27 cellular contexts compared by ENCODE assay signal in the genomic region with DNA sequence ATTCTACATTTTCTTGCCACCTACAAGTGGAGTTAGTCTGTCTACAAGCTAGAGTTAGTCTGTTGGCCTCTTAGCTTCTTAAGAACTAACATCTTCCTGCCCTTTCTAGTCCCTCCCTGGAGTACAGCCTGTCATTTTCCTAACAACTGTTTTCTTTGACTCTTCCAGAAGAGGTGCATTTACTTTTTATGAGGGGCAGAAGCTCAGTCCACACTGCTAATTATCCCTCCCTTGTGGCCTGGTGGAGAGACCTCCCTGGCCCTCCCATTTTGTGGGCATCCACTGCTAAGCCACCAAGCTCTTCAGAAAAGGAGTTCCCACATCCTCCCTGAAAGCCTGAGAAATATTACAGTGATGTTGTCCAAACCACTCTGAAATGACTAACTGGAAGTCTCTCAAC. TPM values are rescaled to one million over a fixed set of nuclear protein-coding genes. Genes with fewer than 3 reads are reported as not detected.
"Had no signal": no experiment of that assay in that cellular context is flagged by ENCODE, and none has a peak within 500 bp of the region (broad histone marks: within the 10 kb centered on the region; RNA-seq: fewer than 3 reads in every experiment).

No MANE protein-coding gene starts in this region.

- H3K27ac Mint-ChIP-seq: activated B cell treated with CpG ODN at 0.5 μM for 24 hours; activated CD4-positive, alpha-beta T cell treated with anti-CD3 and anti-CD28 coated beads for 36 hours; activated naive CD8-positive, alpha-beta T cell treated with anti-CD3 and anti-CD28 coated beads, Interleukin-2, amount 10 ng/mL, durations not matched to agents 7 days and 5 days; memory B cell; nephron; progenitor cell of endocrine pancreas; T-helper 1 cell treated with Interleukin-12 subunit alpha and Interleukin-12 subunit beta and Interleukin-4 antibody, amounts not matched to agents 30 μg/mL and 1 μg/mL, for 36 hours had no signal

- H3K4me3 Mint-ChIP-seq: activated B cell treated with CpG ODN at 0.5 μM for 24 hours; activated CD4-positive, alpha-beta T cell treated with anti-CD3 and anti-CD28 coated beads for 36 hours; activated naive CD8-positive, alpha-beta T cell treated with anti-CD3 and anti-CD28 coated beads, Interleukin-2, amount 10 ng/mL, durations not matched to agents 7 days and 5 days; memory B cell; nephron; T-helper 1 cell treated with Interleukin-12 subunit alpha and Interleukin-12 subunit beta and Interleukin-4 antibody, amounts not matched to agents 30 μg/mL and 1 μg/mL, for 36 hours had no signal

- H3K4me3 ChIP-seq: body of pancreas, esophagus squamous epithelium, gastrocnemius medialis, sigmoid colon, spleen, thyroid gland had no signal

- H3K27me3 ChIP-seq: body of pancreas, gastrocnemius medialis, sigmoid colon, thyroid gland had no signal

- H3K27ac ChIP-seq: body of pancreas, esophagus squamous epithelium, gastrocnemius medialis, sigmoid colon, thyroid gland had no signal

- ATAC-seq: activated CD4-positive, alpha-beta T cell treated with anti-CD3 and anti-CD28 coated beads for 36 hours; body of pancreas; gastrocnemius medialis; left ventricle myocardium superior had no signal

- H3K9me3 Mint-ChIP-seq: activated B cell treated with CpG ODN at 0.5 μM for 24 hours; activated naive CD8-positive, alpha-beta T cell treated with anti-CD3 and anti-CD28 coated beads, Interleukin-2, amount 10 ng/mL, durations not matched to agents 7 days and 5 days; nephron; T-helper 1 cell treated with Interleukin-12 subunit alpha and Interleukin-12 subunit beta and Interleukin-4 antibody, amounts not matched to agents 30 μg/mL and 1 μg/mL, for 36 hours had no signal

- H3K4me1 ChIP-seq: body of pancreas, gastrocnemius medialis, spleen, thyroid gland had no signal

- H3K36me3 ChIP-seq: gastrocnemius medialis, spleen, thyroid gland had no signal

- DNase-seq: activated B cell treated with CpG ODN at 0.5 μM for 24 hours; activated CD4-positive, alpha-beta T cell treated with anti-CD3 and anti-CD28 coated beads for 36 hours; activated CD4-positive, alpha-beta T cell treated with anti-CD3 and anti-CD28 coated beads, Interleukin-2, amount 50 U/mL, for 48 hours; activated naive CD4-positive, alpha-beta T cell treated with Interleukin-2 at 50 U/mL for 16 hours; activated naive CD8-positive, alpha-beta T cell treated with anti-CD3 and anti-CD28 coated beads, Interleukin-2, amount 10 ng/mL, durations not matched to agents 7 days and 5 days; activated T-cell treated with anti-CD3 and anti-CD28 coated beads, Interleukin-2, amount 50 U/mL, for 48 hours; amniotic stem cell; body of pancreas; caudate nucleus; effector CD8-positive, alpha-beta T cell; esophagus squamous epithelium; gastrocnemius medialis; head of caudate nucleus; hypothalamus; left ventricle myocardium superior; occipital lobe; retina; sigmoid colon; spleen; stimulated activated CD4-positive, alpha-beta T cell treated with anti-CD3 and anti-CD28 coated beads, Interleukin-4, amount 100 ng/mL, for 1 hour; stimulated activated naive CD4-positive, alpha-beta T cell; T1000; thyroid gland had no signal

- H3K27me3 Mint-ChIP-seq: progenitor cell of endocrine pancreas had no signal

- H3K9me3 ChIP-seq: gastrocnemius medialis, sigmoid colon, spleen, thyroid gland had no signal

- H3K4me1 Mint-ChIP-seq: activated B cell treated with CpG ODN at 0.5 μM for 24 hours; activated CD4-positive, alpha-beta T cell treated with anti-CD3 and anti-CD28 coated beads for 36 hours; activated naive CD8-positive, alpha-beta T cell treated with anti-CD3 and anti-CD28 coated beads, Interleukin-2, amount 10 ng/mL, durations not matched to agents 7 days and 5 days; memory B cell had no signal

- H3K36me3 Mint-ChIP-seq: activated naive CD8-positive, alpha-beta T cell treated with anti-CD3 and anti-CD28 coated beads, Interleukin-2, amount 10 ng/mL, durations not matched to agents 7 days and 5 days; memory B cell had no signal

RNA-seq across cellular contexts. Expression of a gene that starts 8.0 kb away (rescaled TPM):
- total RNA-seq: activated naive CD8-positive, alpha-beta T cell treated with anti-CD3 and anti-CD28 coated beads, Interleukin-2, amount 10 ng/mL, durations not matched to agents 7 days and 5 days had no signal
